8 cellular contexts compared by ENCODE assay signal in the genomic region with DNA sequence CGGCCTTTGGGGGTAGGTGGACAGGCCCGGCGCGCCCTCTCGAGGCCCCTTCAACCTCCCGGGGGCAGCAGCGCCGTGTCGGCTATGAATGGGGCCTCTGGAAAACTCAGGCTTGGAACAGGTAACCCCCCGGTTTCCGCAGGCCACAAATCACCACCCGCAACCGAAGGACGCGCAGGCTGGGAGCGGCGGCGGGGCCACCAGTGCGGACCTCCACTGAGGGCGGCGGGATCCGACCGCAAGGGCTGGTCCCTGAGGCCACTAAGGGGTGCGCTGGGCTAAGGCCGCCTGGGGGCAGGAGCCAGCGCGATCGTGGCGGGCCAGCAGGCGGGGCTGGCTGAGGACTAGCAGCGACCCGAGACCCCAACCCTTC. TPM values are rescaled to one million over a fixed set of nuclear protein-coding genes. Genes with fewer than 3 reads are reported as not detected.
DNase-seq lines count a peak whose midpoint lies in the region; TF ChIP-seq lines count a peak whose summit lies in the region.

No MANE protein-coding gene starts in this region.

- H3K4me3 ChIP-seq in HL-60 (replicated peaks; ENCODE audit: insufficient read depth, low read length): peak overlapping the region; percentile 75

- no peaks in the 10 kb centered on the region for H3K27me3 ChIP-seq in HL-60 (ENCODE audit: insufficient read depth, poor library complexity, severe bottlenecking)

- TF ChIP-seq CTCF in GM20000 (IDR thresholded peaks at IDR 0.05; ENCODE audit: extremely low read depth, missing control alignments) (peak; percentile 54), HL-60 (IDR thresholded peaks at IDR 0.05; ENCODE audit: insufficient read depth, low read length) (no peak), osteocyte (IDR thresholded peaks at IDR 0.05) (peak; percentile 45)

- intact Hi-C loops in activated T-helper 1 cell treated with anti-CD3 and anti-CD28 coated beads, Interleukin-12 subunit alpha, Interleukin-12 subunit beta, Interleukin-2, Interleukin-4 antibody, amounts not matched to agents 30 ng/mL and 10 ng/mL and 1 ng/mL, durations not matched to agents 14 hours and 24 hours and 36 hours (cut with micrococcal nuclease): loop anchor here (1.0 to 5.0 kb wide), 7 partner anchors 13 to 1928 kb away; a partner anchor contains a TSS

- peak; percentile 50 for DNase-seq in GDM1 (lab: John Stamatoyannopoulos, UW)
- DNase-seq in GM20000 (ENCODE audit: low spot score): peak; percentile 66
- DNase-seq in HL-60 (ENCODE audit: low read depth in 1 of 2, low spot score in 1 of 2): peak in 1 of 2 experiments; percentile 55
- no peak for DNase-seq in activated T-helper 1 cell treated with anti-CD3 and anti-CD28 coated beads, Interleukin-12 subunit alpha, Interleukin-12 subunit beta, Interleukin-2, Interleukin-4 antibody, amounts not matched to agents 30 ng/mL and 10 ng/mL and 1 ng/mL, durations not matched to agents 14 hours and 24 hours and 36 hours (ENCODE audit: low spot score)
- peak; percentile 52 for DNase-seq in glomerular visceral epithelial cell (ENCODE audit: extremely low spot score)
- no peak for DNase-seq in osteocyte (ENCODE audit: extremely low spot score, unreplicated experiment)
- no peak for DNase-seq in activated effector memory CD4-positive, alpha-beta T cell treated with Interleukin-2 at 50 U/mL for 16 hours
- DNase-seq in SW 1271 (lab: John Stamatoyannopoulos, UW): no peak

- peaks cover 55% of the 10 kb centered on the region for H3K4me1 Mint-ChIP-seq in activated T-helper 1 cell treated with anti-CD3 and anti-CD28 coated beads, Interleukin-12 subunit alpha, Interleukin-12 subunit beta, Interleukin-2, Interleukin-4 antibody, amounts not matched to agents 30 ng/mL and 10 ng/mL and 1 ng/mL, durations not matched to agents 14 hours and 24 hours and 36 hours (ENCODE audit: low read depth)
- H3K4me1 Mint-ChIP-seq in osteocyte (ENCODE audit: unreplicated experiment): peaks cover 46% of the 10 kb centered on the region

- peak overlapping the region; percentile 97 for H3K4me3 Mint-ChIP-seq in activated T-helper 1 cell treated with anti-CD3 and anti-CD28 coated beads, Interleukin-12 subunit alpha, Interleukin-12 subunit beta, Interleukin-2, Interleukin-4 antibody, amounts not matched to agents 30 ng/mL and 10 ng/mL and 1 ng/mL, durations not matched to agents 14 hours and 24 hours and 36 hours
- H3K4me3 Mint-ChIP-seq in osteocyte (ENCODE audit: unreplicated experiment): peak overlapping the region; percentile 92

- peaks cover 2% of the 10 kb centered on the region for H3K27me3 Mint-ChIP-seq in activated T-helper 1 cell treated with anti-CD3 and anti-CD28 coated beads, Interleukin-12 subunit alpha, Interleukin-12 subunit beta, Interleukin-2, Interleukin-4 antibody, amounts not matched to agents 30 ng/mL and 10 ng/mL and 1 ng/mL, durations not matched to agents 14 hours and 24 hours and 36 hours (ENCODE audit: insufficient read depth)
- H3K27me3 Mint-ChIP-seq in osteocyte (ENCODE audit: unreplicated experiment): no peaks in the 10 kb centered on the region

- H3K27ac ChIP-seq in HL-60 (replicated peaks): peak overlapping the region; percentile 98

- no peaks in the 10 kb centered on the region for H3K9me3 Mint-ChIP-seq in activated T-helper 1 cell treated with anti-CD3 and anti-CD28 coated beads, Interleukin-12 subunit alpha, Interleukin-12 subunit beta, Interleukin-2, Interleukin-4 antibody, amounts not matched to agents 30 ng/mL and 10 ng/mL and 1 ng/mL, durations not matched to agents 14 hours and 24 hours and 36 hours
- no peaks in the 10 kb centered on the region for H3K9me3 Mint-ChIP-seq in osteocyte (ENCODE audit: unreplicated experiment)

- H3K36me3 Mint-ChIP-seq in activated T-helper 1 cell treated with anti-CD3 and anti-CD28 coated beads, Interleukin-12 subunit alpha, Interleukin-12 subunit beta, Interleukin-2, Interleukin-4 antibody, amounts not matched to agents 30 ng/mL and 10 ng/mL and 1 ng/mL, durations not matched to agents 14 hours and 24 hours and 36 hours (ENCODE audit: low read depth): peaks cover 51% of the 10 kb centered on the region
- H3K36me3 Mint-ChIP-seq in osteocyte (ENCODE audit: unreplicated experiment): peaks cover 38% of the 10 kb centered on the region

- H3K27ac Mint-ChIP-seq in activated T-helper 1 cell treated with anti-CD3 and anti-CD28 coated beads, Interleukin-12 subunit alpha, Interleukin-12 subunit beta, Interleukin-2, Interleukin-4 antibody, amounts not matched to agents 30 ng/mL and 10 ng/mL and 1 ng/mL, durations not matched to agents 14 hours and 24 hours and 36 hours: peak overlapping the region; percentile 100
- peak overlapping the region; percentile 95 for H3K27ac Mint-ChIP-seq in osteocyte (ENCODE audit: unreplicated experiment)

RNA-seq across cellular contexts. Expression of a gene that starts 0.7 kb away (rescaled TPM):
- total RNA-seq in activated T-helper 1 cell treated with anti-CD3 and anti-CD28 coated beads, Interleukin-12 subunit alpha, Interleukin-12 subunit beta, Interleukin-2, Interleukin-4 antibody, amounts not matched to agents 30 ng/mL and 10 ng/mL and 1 ng/mL, durations not matched to agents 14 hours and 24 hours and 36 hours: 387 and 390 TPM in 2 replicates
- 408 and 440 TPM in 2 replicates for total RNA-seq in osteocyte

RNA-seq across cellular contexts. Expression of a gene that starts 12.9 kb away (rescaled TPM):
- total RNA-seq in activated T-helper 1 cell treated with anti-CD3 and anti-CD28 coated beads, Interleukin-12 subunit alpha, Interleukin-12 subunit beta, Interleukin-2, Interleukin-4 antibody, amounts not matched to agents 30 ng/mL and 10 ng/mL and 1 ng/mL, durations not matched to agents 14 hours and 24 hours and 36 hours: 98.7 and 101 TPM in 2 replicates
- 51.1 and 53.1 TPM in 2 replicates for total RNA-seq in osteocyte

RNA-seq across cellular contexts. Expression of a gene that starts 17.6 kb away (rescaled TPM):
- total RNA-seq in activated T-helper 1 cell treated with anti-CD3 and anti-CD28 coated beads, Interleukin-12 subunit alpha, Interleukin-12 subunit beta, Interleukin-2, Interleukin-4 antibody, amounts not matched to agents 30 ng/mL and 10 ng/mL and 1 ng/mL, durations not matched to agents 14 hours and 24 hours and 36 hours: 59.4 and 60.2 TPM in 2 replicates
- total RNA-seq in osteocyte: 24.8 and 25.8 TPM in 2 replicates

RNA-seq across cellular contexts. Expression of a gene that starts 50.9 kb away (rescaled TPM):
- 0.02 and 0.03 TPM in 2 replicates for total RNA-seq in activated T-helper 1 cell treated with anti-CD3 and anti-CD28 coated beads, Interleukin-12 subunit alpha, Interleukin-12 subunit beta, Interleukin-2, Interleukin-4 antibody, amounts not matched to agents 30 ng/mL and 10 ng/mL and 1 ng/mL, durations not matched to agents 14 hours and 24 hours and 36 hours
- total RNA-seq in osteocyte: 0.03 TPM in 2 replicates

Comparison
In these comparisons a context has a peak if more than half of its experiments do, and no peak if none do; other contexts are left out.
1. DNase-seq: peak in GDM1 (single experiment), GM20000 (single experiment) and glomerular visceral epithelial cell (single experiment); none in activated T-helper 1 cell treated with anti-CD3 and anti-CD28 coated beads, Interleukin-12 subunit alpha, Interleukin-12 subunit beta, Interleukin-2, Interleukin-4 antibody, amounts not matched to agents 30 ng/mL and 10 ng/mL and 1 ng/mL, durations not matched to agents 14 hours and 24 hours and 36 hours (single experiment), osteocyte (single experiment), activated effector memory CD4-positive, alpha-beta T cell treated with Interleukin-2 at 50 U/mL for 16 hours (single experiment) and SW 1271 (0 of 2).